Comparison of ENCODE assay signal across 21 cellular contexts in genomic region chr17:77962349-77962748, GRCh38. TPM values are rescaled to one million over a fixed set of nuclear protein-coding genes. Genes with fewer than 3 reads are reported as not detected.
A peak's percentile ranks its signal among the peaks of the same experiment; 100 is the strongest.
DNase-seq lines count a peak whose midpoint lies in the region; ATAC-seq, FAIRE-seq and TF ChIP-seq lines count a peak whose summit lies in the region.
"Had no signal": no experiment of that assay in that cellular context is flagged by ENCODE, and none has a peak within 500 bp of the region (broad histone marks: within the 10 kb centered on the region; RNA-seq: fewer than 3 reads in every experiment).

No MANE protein-coding gene starts in this region.

- in situ Hi-C loops in G401 (cut with HindIII; ENCODE audit: low sequenced_read_pairs) (no loop called here), GM12878 (cut with MboI) (no loop called here)

- intact Hi-C loops in GM12878 (cut with micrococcal nuclease; ENCODE audit: unreplicated experiment) = no loop called here
- intact Hi-C loops in thyroid gland (cut with DNase I) = no loop called here

- no peak overlapping the region for H3K4me3 ChIP-seq in GM12878
- H3K4me3 ChIP-seq in thyroid gland (replicated peaks in 1 of 3) = no peak overlapping the region
- H3K4me3 ChIP-seq: colonic mucosa, SJCRH30, spleen, tibial nerve had no signal

- H3K4me1 Mint-ChIP-seq in T-helper 2 cell treated with Interferon-gamma antibody and Interleukin-4, amounts not matched to agents 5 μg/mL and 100 μg/mL, for 36 hours (ENCODE audit: low read depth) = peaks cover 46% of the 10 kb centered on the region
- H3K4me1 Mint-ChIP-seq in nephron progenitor cell = peaks cover 58% of the 10 kb centered on the region

- no peaks in the 10 kb centered on the region for H3K9me3 Mint-ChIP-seq in T-helper 2 cell treated with Interferon-gamma antibody and Interleukin-4, amounts not matched to agents 5 μg/mL and 100 μg/mL, for 36 hours
- H3K9me3 Mint-ChIP-seq in nephron progenitor cell = no peaks in the 10 kb centered on the region

- RAD21 ChIA-PET in GM12878 (lab: Charles Lee; ENCODE audit: unreplicated experiment) = interaction anchor here (1.4 kb wide), 2 partner anchors 57 to 128 kb away, joined by 3 to 4 read pairs; no protein-coding TSS in a partner anchor

- no peak overlapping the region for H3K27ac Mint-ChIP-seq in T-helper 2 cell treated with Interferon-gamma antibody and Interleukin-4, amounts not matched to agents 5 μg/mL and 100 μg/mL, for 36 hours
- H3K27ac Mint-ChIP-seq in nephron progenitor cell = no peak overlapping the region

- peak overlapping the region; percentile 38 for H3K4me3 Mint-ChIP-seq in T-helper 2 cell treated with Interferon-gamma antibody and Interleukin-4, amounts not matched to agents 5 μg/mL and 100 μg/mL, for 36 hours
- peak overlapping the region; percentile 29 for H3K4me3 Mint-ChIP-seq in nephron progenitor cell

- no peak overlapping the region for H3K27ac ChIP-seq in GM12878 (ENCODE audit: control insufficient read depth, insufficient read depth)
- H3K27ac ChIP-seq in thyroid gland = no peak overlapping the region
- H3K27ac ChIP-seq: colonic mucosa, neutrophil, SJCRH30, spleen, tibial nerve had no signal

- H3K27me3 Mint-ChIP-seq in T-helper 2 cell treated with Interferon-gamma antibody and Interleukin-4, amounts not matched to agents 5 μg/mL and 100 μg/mL, for 36 hours (ENCODE audit: low read depth) = peaks cover 3% of the 10 kb centered on the region
- peaks cover 17% of the 10 kb centered on the region for H3K27me3 Mint-ChIP-seq in nephron progenitor cell (ENCODE audit: low read depth, poor library complexity)

- TF ChIP-seq CTCF in GM12878 (IDR thresholded peaks at IDR 0.05 in 2 of 3, conservative IDR thresholded peaks at IDR 0.05 in 1 of 3; ENCODE audit: control insufficient read depth in 2 of 3, extremely low read depth in 1 of 3, insufficient read depth in 1 of 3, low read depth in 3 of 3, low read length in 3 of 3) = no peak
- TF ChIP-seq CTCF in nephron progenitor cell (IDR thresholded peaks at IDR 0.05) = no peak
- no peak for TF ChIP-seq CTCF in thyroid gland (IDR thresholded peaks at IDR 0.05)

- CTCF ChIA-PET in GM12878 (lab: Yijun Ruan, JAX) = interaction anchor here (0.6 to 1.6 kb wide), 3 partner anchors 51 to 551 kb away, joined by 3 to 8 read pairs (median 3); no protein-coding TSS in a partner anchor

- no peak for FAIRE-seq in GM12878 (lab: Jason Lieb, UNC)
- FAIRE-seq: endothelial cell of umbilical vein, GM18507 had no signal

- ATAC-seq in GM12878 (no peak), HG02642 (IDR thresholded peaks at IDR 0.05; ENCODE audit: poor library complexity, unreplicated experiment) (no peak)

- H3K79me2 ChIP-seq in GM12878 (ENCODE audit: control insufficient read depth, insufficient read depth, low read length) = peaks cover 8% of the 10 kb centered on the region

- BruUV-seq in GM12878 (replicated peaks; lab: Mats Ljungman, UMichigan) = TSS peak; percentile 29

- TF ChIP-seq POLR2A in GM12878 (IDR thresholded peaks at IDR 0.05; ENCODE audit: low read depth, low read length) = no peak
- TF ChIP-seq POLR2A in thyroid gland (IDR thresholded peaks at IDR 0.05) = no peak

- no peaks in the 10 kb centered on the region for H3K36me3 ChIP-seq in GM12878 (ENCODE audit: control insufficient read depth in 2 of 2, insufficient read depth in 2 of 2, low read length in 1 of 2)
- H3K36me3 ChIP-seq in thyroid gland = no peaks in the 10 kb centered on the region
- H3K36me3 ChIP-seq: colonic mucosa, neutrophil, SJCRH30, spleen, tibial nerve had no signal

- no peaks in the 10 kb centered on the region for H4K20me1 ChIP-seq in GM12878 (ENCODE audit: control insufficient read depth, insufficient read depth)

- SMC1A ChIA-PET in GM12878 (lab: Charles Lee; ENCODE audit: uncharacterized antibody, unreplicated experiment) = interaction anchor here (1.2 to 2.0 kb wide), 5 partner anchors 12 to 80 kb away, joined by 3 to 7 read pairs (median 6); no protein-coding TSS in a partner anchor

- no peak overlapping the region for H3K9ac ChIP-seq in GM12878 (ENCODE audit: control insufficient read depth, insufficient read depth, low read length)

- peaks cover 17% of the 10 kb centered on the region for H3K4me1 ChIP-seq in GM12878 (ENCODE audit: control insufficient read depth, insufficient read depth, low read length)
- H3K4me1 ChIP-seq in thyroid gland = peaks cover 14 to 22% of the 10 kb centered on the region in 2 donors
- H3K4me1 ChIP-seq: colonic mucosa had no signal

- H2AFZ ChIP-seq in GM12878 (ENCODE audit: control insufficient read depth, low read depth, low read length) = no peak overlapping the region

- no peak for TF ChIP-seq EP300 in GM12878 (IDR thresholded peaks at IDR 0.05; ENCODE audit: borderline replicate concordance in 1 of 2, control insufficient read depth in 1 of 2, low read depth in 2 of 2, low read length in 2 of 2)

- no peaks in the 10 kb centered on the region for H3K27me3 ChIP-seq in GM12878 (replicated peaks in 1 of 2; ENCODE audit: control insufficient read depth in 2 of 2, insufficient read depth in 2 of 2, low read length in 1 of 2)
- H3K27me3 ChIP-seq in thyroid gland = no peaks in the 10 kb centered on the region
- H3K27me3 ChIP-seq: colonic mucosa, tibial nerve had no signal

- WGBS in GM12878 (ENCODE audit: insufficient coverage, insufficient replicate concordance, low lambda C conversion rate, missing lambda C conversion rate) = 46% methylated on average over 6 of the region's 6 CpGs
- WGBS in thyroid gland, 2 donors = 80 to 82% methylated on average over 6 of the region's 6 CpGs

- peaks cover 16% of the 10 kb centered on the region for H3K36me3 Mint-ChIP-seq in T-helper 2 cell treated with Interferon-gamma antibody and Interleukin-4, amounts not matched to agents 5 μg/mL and 100 μg/mL, for 36 hours (ENCODE audit: low read depth)
- no peaks in the 10 kb centered on the region for H3K36me3 Mint-ChIP-seq in nephron progenitor cell (ENCODE audit: low read depth)

- POLR2A ChIA-PET in GM12878 (lab: Charles Lee) = interaction anchor here (1.2 to 1.6 kb wide), 2 partner anchors 41 to 84 kb away, joined by 3 read pairs; no protein-coding TSS in a partner anchor

- H3K9me3 ChIP-seq in GM12878 (replicated peaks; ENCODE audit: control insufficient read depth, insufficient read depth, low read length) (0 out of 3 replicates have a peak, but pooled peaks cover 3% of the 10 kb centered on the region), thyroid gland (no peaks in the 10 kb centered on the region)
- H3K9me3 ChIP-seq: colonic mucosa, neutrophil, SJCRH30, spleen, tibial nerve had no signal

- H3K4me2 ChIP-seq in GM12878 (ENCODE audit: control insufficient read depth, insufficient read depth) = 0 out of 2 replicates have a peak overlapping the region, but pooled peaks have one; percentile 13

- no peak for DNase-seq in T-helper 2 cell treated with Interferon-gamma antibody and Interleukin-4, amounts not matched to agents 5 μg/mL and 100 μg/mL, for 36 hours (ENCODE audit: low spot score)
- DNase-seq in T-helper 2 cell = no peak
- peak; percentile 29 for DNase-seq in G401 (ENCODE audit: low spot score)
- no peak for DNase-seq in GM12878 (ENCODE audit: low read depth, low spot score)
- peak; percentile 33 for DNase-seq in nephron progenitor cell
- no peak for DNase-seq in activated gamma-delta T cell (lab: John Stamatoyannopoulos, UW)
- DNase-seq in thyroid gland = no peak
- DNase-seq: activated CD4-positive, CD25-positive, alpha-beta regulatory T cell; activated effector memory CD4-positive, alpha-beta T cell treated with anti-CD3 and anti-CD28 coated beads, Interleukin-2, amount 50 U/mL, for 16 hours; colonic mucosa; foreskin fibroblast; GOT3; NCI-H510A treated with DMSO at 0.1 percent for 48 hours; OCI-M1; spleen had no signal

- no peak for TF ChIP-seq RAD21 in GM12878 (IDR thresholded peaks at IDR 0.05; ENCODE audit: insufficient read depth, low read depth, low read length)

TF ChIP-seq in GM12878, 131 proteins besides CTCF, POLR2A, EP300 and RAD21 (continues in another document):
- no peak for TF ChIP-seq ATF7 (IDR thresholded peaks at IDR 0.05; ENCODE audit: low read depth)
- no peak for TF ChIP-seq ATF2 (IDR thresholded peaks at IDR 0.05; ENCODE audit: low read length)
- no peak for TF ChIP-seq SIN3A (IDR thresholded peaks at IDR 0.05; ENCODE audit: low read depth, low read length)
- no peak for TF ChIP-seq CREB1 (IDR thresholded peaks at IDR 0.05; ENCODE audit: low read depth)
- TF ChIP-seq LARP7 (IDR thresholded peaks at IDR 0.05) = no peak

RNA-seq across cellular contexts. Expression of gene TNRC6C, which starts 3.8 kb away (rescaled TPM):
- total RNA-seq in G401 (2014; rRNA removed; shearing (Covaris generic)) = 2.5 and 2.7 TPM in 2 replicates
- total RNA-seq in GM12878 (2013; cell fraction: nucleolus; rRNA removed) = 21.2 and 22.9 TPM in 2 replicates
- total RNA-seq in GM12878 (2014; rRNA removed) = 1.5 and 3.2 TPM in 2 replicates
- 1.0 and 1.8 TPM in 2 replicates for total RNA-seq in GM12878 (2014; rRNA removed; fragmentation: Illumina TruSeq; extraction: Trizol)
- total RNA-seq in GM12878 (2021) = 5.4 and 6.1 TPM in 2 replicates
- polyA plus RNA-seq in GM12878 (2011; ENCODE audit: low read depth) = 0.49 TPM
- polyA plus RNA-seq in GM12878 (2011; rRNA removed) = 0.90 and 0.98 TPM in 2 replicates
- 0.85 and 1.0 TPM in 2 replicates for polyA plus RNA-seq in GM12878 (2011; cell fraction: cytosol; rRNA removed)
- polyA plus RNA-seq in GM12878 (2011; cell fraction: nucleus; rRNA removed) = 4.1 and 5.7 TPM in 2 replicates
- 0.97 and 1.1 TPM in 2 replicates for polyA plus RNA-seq in GM12878 (2012)
- polyA plus RNA-seq in GM12878 (2014; fragmentation: Illumina TruSeq; extraction: Trizol) = 2.0 and 2.5 TPM in 2 replicates
- polyA plus RNA-seq in GM12878 (2014; fragmentation: Nextera tagmentation; extraction: Ambion mirVana) = under 1 TPM; 0.40 to 0.43 TPM
- 1.4 and 2.4 TPM in 2 replicates for polyA plus RNA-seq in GM12878 (2014; rRNA removed)
- polyA plus RNA-seq in GM12878 (2016; fragmentation: Nextera tagmentation; extraction: Ambion mirVana) = under 1 TPM; 0.67 to 0.88 TPM
- 7.9 and 9.0 TPM in 2 replicates for polyA minus RNA-seq in GM12878 (2011; rRNA and poly(A)+ RNA removed)
- 1.9 and 7.1 TPM in 2 replicates for polyA minus RNA-seq in GM12878 (2011; cell fraction: cytosol; rRNA and poly(A)+ RNA removed)
- 4.4 and 5.6 TPM in 2 replicates for polyA minus RNA-seq in GM12878 (2011; cell fraction: nucleus; rRNA and poly(A)+ RNA removed)
- 10 to 100 TPM in 3 of 4 donors, 1 to 10 TPM in 1; 9.1 to 32.7 (median 14.3) TPM for total RNA-seq in thyroid gland

Comparison
In these comparisons a context has a peak if more than half of its experiments do, and no peak if none do; other contexts are left out.
1. DNase-seq: peak in G401 (single experiment) and nephron progenitor cell (single experiment); none in T-helper 2 cell treated with Interferon-gamma antibody and Interleukin-4, amounts not matched to agents 5 μg/mL and 100 μg/mL, for 36 hours (single experiment), T-helper 2 cell (0 of 5), GM12878 (single experiment), activated gamma-delta T cell (single experiment) and thyroid gland (0 of 2).